9 cellular contexts compared by ENCODE assay signal in genomic region chrX:118941147-118941546, GRCh38. TPM values are rescaled to one million over a fixed set of nuclear protein-coding genes. Genes with fewer than 3 reads are reported as not detected.
"Had no signal": no experiment of that assay in that cellular context is flagged by ENCODE, and none has a peak within 500 bp of the region (broad histone marks: within the 10 kb centered on the region; RNA-seq: fewer than 3 reads in every experiment).

No MANE protein-coding gene starts in this region.

- DNase-seq: GDM1, GF-D8 had no signal

- FAIRE-seq: G401.6, GM12878, GM12891, GM12892, GM18507, GM19239 had no signal

- H3K4me3 ChIP-seq: GM12878 had no signal

- ATAC-seq: GM12878 had no signal

RNA-seq across cellular contexts. Expression of gene LONRF3, which starts 33.3 kb away (rescaled TPM):
- total RNA-seq: G401 had no signal
